23 cellular contexts compared by ENCODE assay signal in the genomic region with DNA sequence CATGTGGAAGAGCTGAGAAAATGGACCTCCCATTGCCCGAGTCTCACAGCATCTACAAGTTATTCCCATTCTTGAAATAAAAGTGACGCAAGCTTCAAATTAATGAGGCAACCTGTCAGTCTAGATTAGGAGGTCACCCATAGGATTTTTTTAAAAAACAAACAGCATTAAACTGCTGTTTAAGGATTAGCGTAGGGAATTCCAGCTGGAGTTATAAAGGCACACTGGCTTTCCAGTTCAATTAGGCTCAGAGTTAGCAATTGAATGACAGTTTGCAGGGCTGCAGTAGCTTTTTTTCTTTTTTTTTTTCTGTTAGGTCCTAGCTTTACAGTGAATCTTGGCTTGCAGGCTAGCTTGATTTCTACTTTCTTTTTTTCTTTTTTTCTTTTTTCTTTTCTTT. TPM values are rescaled to one million over a fixed set of nuclear protein-coding genes. Genes with fewer than 3 reads are reported as not detected.
"Had no signal": no experiment of that assay in that cellular context is flagged by ENCODE, and none has a peak within 500 bp of the region (broad histone marks: within the 10 kb centered on the region; RNA-seq: fewer than 3 reads in every experiment).

No MANE protein-coding gene starts in this region.

- H3K27ac Mint-ChIP-seq: activated B cell treated with CpG ODN at 0.5 μM for 24 hours; activated CD4-positive, alpha-beta memory T cell treated with anti-CD3 and anti-CD28 coated beads, Interleukin-2, amount 10 ng/mL, durations not matched to agents 7 days and 5 days; activated CD8-positive, alpha-beta memory T cell treated with anti-CD3 and anti-CD28 coated beads, Interleukin-2, amount 10 ng/mL, durations not matched to agents 7 days and 5 days; activated naive CD8-positive, alpha-beta T cell treated with anti-CD3 and anti-CD28 coated beads for 36 hours had no signal

- H3K27me3 Mint-ChIP-seq: activated B cell treated with CpG ODN at 0.5 μM for 24 hours; activated naive CD8-positive, alpha-beta T cell treated with anti-CD3 and anti-CD28 coated beads for 36 hours; naive thymus-derived CD8-positive, alpha-beta T cell; stimulated activated naive CD8-positive, alpha-beta T cell treated with anti-CD3 and anti-CD28 coated beads, Interleukin-15, amount 100 ng/mL, for 72 hours had no signal

- DNase-seq: activated B cell treated with CpG ODN at 0.5 μM for 24 hours; activated CD4-positive, alpha-beta memory T cell treated with anti-CD3 and anti-CD28 coated beads, Interleukin-2, amount 10 ng/mL, durations not matched to agents 7 days and 5 days; activated CD4-positive, alpha-beta T cell treated with anti-CD3 and anti-CD28 coated beads for 48 hours; activated CD8-positive, alpha-beta memory T cell treated with anti-CD3 and anti-CD28 coated beads, Interleukin-2, amount 10 ng/mL, durations not matched to agents 7 days and 5 days; activated naive CD4-positive, alpha-beta T cell; activated naive CD8-positive, alpha-beta T cell treated with anti-CD3 and anti-CD28 coated beads for 36 hours; brain microvascular endothelial cell; central memory CD4-positive, alpha-beta T cell; colonic mucosa; foreskin melanocyte; left ventricle myocardium superior; naive thymus-derived CD8-positive, alpha-beta T cell; posterior cingulate gyrus; stimulated activated naive CD8-positive, alpha-beta T cell treated with anti-CD3 and anti-CD28 coated beads, Interleukin-15, amount 100 ng/mL, for 72 hours; T-cell; trophoblast cell had no signal

- H3K27me3 ChIP-seq: brain microvascular endothelial cell, colonic mucosa, vagina had no signal

- H3K4me1 ChIP-seq: colonic mucosa, suprapubic skin, vagina had no signal

- H3K27ac ChIP-seq: brain microvascular endothelial cell, colonic mucosa, suprapubic skin, vagina had no signal

- H3K4me3 ChIP-seq: colonic mucosa, suprapubic skin, vagina had no signal

- H3K36me3 Mint-ChIP-seq: activated CD8-positive, alpha-beta memory T cell treated with anti-CD3 and anti-CD28 coated beads, Interleukin-2, amount 10 ng/mL, durations not matched to agents 7 days and 5 days; activated naive CD8-positive, alpha-beta T cell treated with anti-CD3 and anti-CD28 coated beads for 36 hours; naive thymus-derived CD8-positive, alpha-beta T cell; T-cell had no signal

- H3K9me3 Mint-ChIP-seq: activated B cell treated with CpG ODN at 0.5 μM for 24 hours; activated CD4-positive, alpha-beta memory T cell treated with anti-CD3 and anti-CD28 coated beads, Interleukin-2, amount 10 ng/mL, durations not matched to agents 7 days and 5 days; activated naive CD8-positive, alpha-beta T cell treated with anti-CD3 and anti-CD28 coated beads for 36 hours; naive thymus-derived CD8-positive, alpha-beta T cell; stimulated activated naive CD8-positive, alpha-beta T cell treated with anti-CD3 and anti-CD28 coated beads, Interleukin-15, amount 100 ng/mL, for 72 hours; T-cell had no signal

- H3K4me3 Mint-ChIP-seq: activated B cell treated with CpG ODN at 0.5 μM for 24 hours; activated CD4-positive, alpha-beta memory T cell treated with anti-CD3 and anti-CD28 coated beads, Interleukin-2, amount 10 ng/mL, durations not matched to agents 7 days and 5 days; activated CD8-positive, alpha-beta memory T cell treated with anti-CD3 and anti-CD28 coated beads, Interleukin-2, amount 10 ng/mL, durations not matched to agents 7 days and 5 days; activated naive CD8-positive, alpha-beta T cell treated with anti-CD3 and anti-CD28 coated beads for 36 hours; stimulated activated naive CD8-positive, alpha-beta T cell treated with anti-CD3 and anti-CD28 coated beads, Interleukin-15, amount 100 ng/mL, for 72 hours had no signal

- H3K9me3 ChIP-seq: colonic mucosa, suprapubic skin, vagina had no signal

- FAIRE-seq: endometrium had no signal

- H3K36me3 ChIP-seq: brain microvascular endothelial cell, colonic mucosa, suprapubic skin, vagina had no signal

RNA-seq across cellular contexts. Expression of gene PRKACG, which starts 16.2 kb away (rescaled TPM):
- total RNA-seq: activated B cell treated with CpG ODN at 0.5 μM for 24 hours; activated CD4-positive, alpha-beta memory T cell treated with anti-CD3 and anti-CD28 coated beads, Interleukin-2, amount 10 ng/mL, durations not matched to agents 7 days and 5 days; activated CD8-positive, alpha-beta memory T cell treated with anti-CD3 and anti-CD28 coated beads, Interleukin-2, amount 10 ng/mL, durations not matched to agents 7 days and 5 days; activated naive CD8-positive, alpha-beta T cell treated with anti-CD3 and anti-CD28 coated beads for 36 hours; colonic mucosa; kidney epithelial cell; left ventricle myocardium superior; mucosa of gallbladder; naive thymus-derived CD8-positive, alpha-beta T cell; renal cortical epithelial cell; skeletal muscle tissue; suprapubic skin; T-cell; vagina had no signal
- polyA plus RNA-seq: naive thymus-derived CD8-positive, alpha-beta T cell had no signal
